ENCODE assay signal across 27 cellular contexts in the genomic region with DNA sequence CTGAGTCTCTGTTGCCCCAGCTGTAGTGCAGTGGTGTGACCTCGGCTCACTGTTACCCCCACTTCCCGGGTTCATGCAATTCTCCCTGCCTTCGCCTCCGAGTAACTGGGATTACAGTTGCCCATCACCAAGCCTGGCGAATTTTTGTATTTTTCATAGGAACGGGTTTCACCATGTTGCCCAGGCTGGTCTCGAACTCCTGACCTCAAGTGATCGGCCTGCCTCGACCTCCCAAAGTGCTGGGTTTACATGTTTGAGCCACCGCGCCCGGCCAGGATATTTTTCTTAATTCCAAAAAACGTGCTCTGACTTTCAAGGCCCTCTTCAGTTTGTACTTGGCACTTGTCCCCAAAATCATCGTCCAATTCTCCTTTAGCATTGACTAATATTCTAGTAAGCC.
"Had no signal": no experiment of that assay in that cellular context is flagged by ENCODE, and none has a peak within 500 bp of the region (broad histone marks: within the 10 kb centered on the region; RNA-seq: fewer than 3 reads in every experiment).

No MANE protein-coding gene starts in this region.

- H3K27me3 Mint-ChIP-seq: stimulated activated memory B cell treated with anti-CD40 and anti-IgM and Interleukin-4, amounts not matched to agents 10 μg/mL and 1 μg/mL and 100 μg/mL, for 72 hours; stimulated activated naive B cell treated with anti-CD40 and anti-IgM and Interleukin-4, amounts not matched to agents 10 μg/mL and 1 μg/mL and 100 μg/mL, for 72 hours; stimulated activated naive CD8-positive, alpha-beta T cell treated with anti-CD3 and anti-CD28 coated beads, Interleukin-15, amount 100 ng/mL, for 72 hours; stimulated activated naive CD8-positive, alpha-beta T cell treated with anti-CD3 and anti-CD28 coated beads, Interleukin-15, Interleukin-2, amounts not matched to agents 100 ng/mL and 50 ng/mL, for 24 hours; type B pancreatic cell had no signal

- H3K9me3 Mint-ChIP-seq: stimulated activated naive B cell treated with anti-CD40 and anti-IgM and Interleukin-4, amounts not matched to agents 10 μg/mL and 1 μg/mL and 100 μg/mL, for 72 hours; stimulated activated naive CD8-positive, alpha-beta T cell treated with anti-CD3 and anti-CD28 coated beads, Interleukin-15, Interleukin-2, amounts not matched to agents 100 ng/mL and 50 ng/mL, for 24 hours; type B pancreatic cell had no signal

- H3K4me3 ChIP-seq: stomach, suprapubic skin, testis, thoracic aorta, thyroid gland, tibial artery, tibial nerve, transverse colon, upper lobe of left lung, upper lobe of right lung, uterus, vagina had no signal

- H3K4me1 ChIP-seq: stomach, testis, thyroid gland, tibial artery, tibial nerve, transverse colon, upper lobe of left lung, upper lobe of right lung, uterus, vagina had no signal

- DNase-seq: stimulated activated CD4-positive, alpha-beta T cell treated with anti-CD3 and anti-CD28 coated beads, Interleukin-2, amount 100 ng/mL, for 48 hours; stimulated activated CD4-positive, alpha-beta T cell treated with anti-CD3 and anti-CD28 coated beads, Interleukin-4, amount 100 ng/mL, for 1 hour; stimulated activated CD4-positive, alpha-beta T cell treated with anti-CD3 and anti-CD28 coated beads, Interleukin-4, amount 100 ng/mL, for 24 hours; stimulated activated CD4-positive, alpha-beta T cell treated with anti-CD3 and anti-CD28 coated beads, Interleukin-4, amount 100 ng/mL, for 4 hours; stimulated activated CD8-positive, alpha-beta memory T cell treated with anti-CD3 and anti-CD28 coated beads, Interleukin-4, amount 100 ng/mL, for 48 hours; stimulated activated naive B cell treated with anti-CD40 and anti-IgM and Interleukin-4, amounts not matched to agents 10 μg/mL and 1 μg/mL and 100 μg/mL, for 72 hours; stimulated activated naive CD4-positive, alpha-beta T cell; stimulated activated naive CD4-positive, alpha-beta T cell treated with Interleukin-2 at 50 U/mL for 16 hours; stimulated activated naive CD8-positive, alpha-beta T cell treated with anti-CD3 and anti-CD28 coated beads, Interleukin-15, amount 100 ng/mL, for 72 hours; stimulated activated naive CD8-positive, alpha-beta T cell treated with anti-CD3 and anti-CD28 coated beads, Interleukin-15, Interleukin-2, amounts not matched to agents 100 U/mL and 50 U/mL, for 24 hours; stomach; testis; thyroid gland; tibial artery; transverse colon; trophoblast cell; upper lobe of left lung; upper lobe of right lung; uterus had no signal

- H3K27me3 ChIP-seq: stomach, suprapubic skin, testis, thyroid gland, tibial artery, tibial nerve, transverse colon, upper lobe of left lung, upper lobe of right lung, uterus, vagina had no signal

- H3K4me1 Mint-ChIP-seq: stimulated activated effector memory CD8-positive, alpha-beta T cell treated with anti-CD3 and anti-CD28 coated beads, Interleukin-12 subunit alpha, Interleukin-12 subunit beta, amount 100 ng/mL, for 72 hours; stimulated activated memory B cell treated with anti-CD40 and anti-IgM and Interleukin-4, amounts not matched to agents 10 μg/mL and 1 μg/mL and 100 μg/mL, for 72 hours; stimulated activated naive B cell treated with anti-CD40 and anti-IgM and Interleukin-4, amounts not matched to agents 10 μg/mL and 1 μg/mL and 100 μg/mL, for 72 hours; stimulated activated naive CD8-positive, alpha-beta T cell treated with anti-CD3 and anti-CD28 coated beads, Interleukin-15, amount 100 ng/mL, for 72 hours had no signal

- ATAC-seq: stimulated activated effector memory CD8-positive, alpha-beta T cell treated with anti-CD3 and anti-CD28 coated beads, Interleukin-12 subunit alpha, Interleukin-12 subunit beta, amount 100 ng/mL, for 72 hours; stimulated activated memory B cell treated with anti-CD40 and anti-IgM and Interleukin-4, amounts not matched to agents 10 μg/mL and 1 μg/mL and 100 μg/mL, for 72 hours; stimulated activated naive B cell treated with anti-CD40 and anti-IgM and Interleukin-4, amounts not matched to agents 10 μg/mL and 1 μg/mL and 100 μg/mL, for 72 hours; stimulated activated naive CD8-positive, alpha-beta T cell treated with anti-CD3 and anti-CD28 coated beads, Interleukin-15, amount 100 ng/mL, for 72 hours; stimulated activated naive CD8-positive, alpha-beta T cell treated with anti-CD3 and anti-CD28 coated beads, Interleukin-15, Interleukin-2, amounts not matched to agents 100 U/mL and 50 U/mL, for 24 hours; upper lobe of right lung had no signal

- H3K36me3 Mint-ChIP-seq: stimulated activated effector memory CD8-positive, alpha-beta T cell treated with anti-CD3 and anti-CD28 coated beads, Interleukin-12 subunit alpha, Interleukin-12 subunit beta, amount 100 ng/mL, for 72 hours; stimulated activated memory B cell treated with anti-CD40 and anti-IgM and Interleukin-4, amounts not matched to agents 10 μg/mL and 1 μg/mL and 100 μg/mL, for 72 hours; stimulated activated naive B cell treated with anti-CD40 and anti-IgM and Interleukin-4, amounts not matched to agents 10 μg/mL and 1 μg/mL and 100 μg/mL, for 72 hours; type B pancreatic cell had no signal

- H3K9me3 ChIP-seq: stomach, suprapubic skin, testis, thoracic aorta, thyroid gland, tibial artery, tibial nerve, transverse colon, upper lobe of left lung, upper lobe of right lung, uterus, vagina had no signal

- H3K36me3 ChIP-seq: stomach, suprapubic skin, thoracic aorta, thyroid gland, tibial artery, tibial nerve, transverse colon, upper lobe of left lung, upper lobe of right lung, uterus, vagina had no signal

- H3K27ac ChIP-seq: stomach, suprapubic skin, testis, thoracic aorta, thyroid gland, tibial artery, tibial nerve, transverse colon, upper lobe of left lung, upper lobe of right lung, uterus, vagina had no signal

- H3K27ac Mint-ChIP-seq: stimulated activated effector memory CD8-positive, alpha-beta T cell treated with anti-CD3 and anti-CD28 coated beads, Interleukin-12 subunit alpha, Interleukin-12 subunit beta, amount 100 ng/mL, for 72 hours; stimulated activated memory B cell treated with anti-CD40 and anti-IgM and Interleukin-4, amounts not matched to agents 10 μg/mL and 1 μg/mL and 100 μg/mL, for 72 hours; stimulated activated naive B cell treated with anti-CD40 and anti-IgM and Interleukin-4, amounts not matched to agents 10 μg/mL and 1 μg/mL and 100 μg/mL, for 72 hours; stimulated activated naive CD8-positive, alpha-beta T cell treated with anti-CD3 and anti-CD28 coated beads, Interleukin-15, amount 100 ng/mL, for 72 hours; stimulated activated naive CD8-positive, alpha-beta T cell treated with anti-CD3 and anti-CD28 coated beads, Interleukin-15, Interleukin-2, amounts not matched to agents 100 ng/mL and 50 ng/mL, for 24 hours; type B pancreatic cell had no signal

- H3K4me3 Mint-ChIP-seq: stimulated activated effector memory CD8-positive, alpha-beta T cell treated with anti-CD3 and anti-CD28 coated beads, Interleukin-12 subunit alpha, Interleukin-12 subunit beta, amount 100 ng/mL, for 72 hours; stimulated activated memory B cell treated with anti-CD40 and anti-IgM and Interleukin-4, amounts not matched to agents 10 μg/mL and 1 μg/mL and 100 μg/mL, for 72 hours; stimulated activated naive B cell treated with anti-CD40 and anti-IgM and Interleukin-4, amounts not matched to agents 10 μg/mL and 1 μg/mL and 100 μg/mL, for 72 hours; stimulated activated naive CD8-positive, alpha-beta T cell treated with anti-CD3 and anti-CD28 coated beads, Interleukin-15, amount 100 ng/mL, for 72 hours; stimulated activated naive CD8-positive, alpha-beta T cell treated with anti-CD3 and anti-CD28 coated beads, Interleukin-15, Interleukin-2, amounts not matched to agents 100 ng/mL and 50 ng/mL, for 24 hours; type B pancreatic cell had no signal
